Comparison of ENCODE assay signal across 20 cellular contexts in genomic region chr1:217403321-217403720, GRCh38.
A peak's percentile ranks its signal among the peaks of the same experiment; 100 is the strongest.
DNase-seq lines count a peak whose midpoint lies in the region; ATAC-seq and TF ChIP-seq lines count a peak whose summit lies in the region.
"Had no signal": no experiment of that assay in that cellular context is flagged by ENCODE, and none has a peak within 500 bp of the region (broad histone marks: within the 10 kb centered on the region; RNA-seq: fewer than 3 reads in every experiment).

No MANE protein-coding gene starts in this region.

- H3K27me3 ChIP-seq in GM23338 (ENCODE audit: insufficient read depth): no peaks in the 10 kb centered on the region

- no peak for TF ChIP-seq CTCF in GM23338 (conservative IDR thresholded peaks at IDR 0.05; ENCODE audit: low read depth in 2 of 2)

- no peaks in the 10 kb centered on the region for H3F3A ChIP-seq in GM23338 (replicated peaks; ENCODE audit: low read depth)

- H3K9me2 ChIP-seq in GM23338 (ENCODE audit: insufficient read depth): no peaks in the 10 kb centered on the region; the same call in 1 of the 2 replicates

- no peaks in the 10 kb centered on the region for H3K36me3 Mint-ChIP-seq in GM23338 (ENCODE audit: low read depth)
- H3K36me3 Mint-ChIP-seq: CD4-positive, CD25-positive, alpha-beta regulatory T cell; IgD-negative memory B cell had no signal

- H3K27ac Mint-ChIP-seq in GM23338: no peak overlapping the region
- H3K27ac Mint-ChIP-seq: B cell; CD4-positive, CD25-positive, alpha-beta regulatory T cell; H9; IgD-negative memory B cell had no signal

- 0 out of 2 replicates have a peak overlapping the region, but pooled peaks have one; percentile 6 for H2AFZ ChIP-seq in GM23338

- H3K4me1 Mint-ChIP-seq in GM23338: peaks cover 9% of the 10 kb centered on the region; the same call in 2 of the 3 replicates
- H3K4me1 Mint-ChIP-seq: B cell; CD4-positive, CD25-positive, alpha-beta regulatory T cell had no signal

- no peak overlapping the region for H3K4me3 ChIP-seq in GM23338
- H3K4me3 ChIP-seq: SK-N-MC had no signal

- no peaks in the 10 kb centered on the region for H3K79me2 ChIP-seq in GM23338 (replicated peaks; ENCODE audit: insufficient read depth)

- no peak overlapping the region for H3K4me2 ChIP-seq in GM23338

- H3K27ac ChIP-seq in GM23338 (ENCODE audit: low read depth): no peak overlapping the region
- H3K27ac ChIP-seq: HL-60, SK-N-MC had no signal

- TF ChIP-seq POLR2A in erythroblast (IDR thresholded peaks at IDR 0.05; ENCODE audit: low read length): no peak

- DNase-seq in GM23338 (ENCODE audit: low spot score): no peak
- DNase-seq in amniotic epithelial cell (ENCODE audit: low read depth): peak; percentile 2
- peak; percentile 78 for DNase-seq in kidney glomerular epithelial cell (lab: John Stamatoyannopoulos, UW)
- DNase-seq in retina: peak; percentile 50
- DNase-seq in erythroblast (lab: John Stamatoyannopoulos, UW): no peak
- no peak for DNase-seq in NOMO-1 treated with DMSO at 0.1 percent for 48 hours (lab: John Stamatoyannopoulos, UW; ENCODE audit: unreplicated experiment)
- no peak for DNase-seq in GM19238 (ENCODE audit: insufficient read length, low spot score)
- DNase-seq: CD4-positive, CD25-positive, alpha-beta regulatory T cell; COR-L47; H9; Karpas-422; NCI-H1436; NCI-H2081; NCI-H510A; NCI-H774; OCI-M1 had no signal

- H3K4me3 Mint-ChIP-seq in GM23338: no peak overlapping the region
- H3K4me3 Mint-ChIP-seq: B cell; CD4-positive, CD25-positive, alpha-beta regulatory T cell; H9; IgD-negative memory B cell had no signal

- no peak for ATAC-seq in GM23338

- H3K27me3 Mint-ChIP-seq in GM23338 (ENCODE audit: insufficient read depth, low read depth, poor library complexity): no peaks in the 10 kb centered on the region
- H3K27me3 Mint-ChIP-seq: B cell; CD4-positive, CD25-positive, alpha-beta regulatory T cell; IgD-negative memory B cell had no signal

- no peaks in the 10 kb centered on the region for H3K36me3 ChIP-seq in GM23338 (ENCODE audit: insufficient read depth)

- no peaks in the 10 kb centered on the region for H4K20me1 ChIP-seq in GM23338 (replicated peaks; ENCODE audit: insufficient read depth)

- no peaks in the 10 kb centered on the region for H3K9me3 Mint-ChIP-seq in GM23338
- H3K9me3 Mint-ChIP-seq: H9, IgD-negative memory B cell had no signal

- no peaks in the 10 kb centered on the region for H3K4me1 ChIP-seq in GM23338 (ENCODE audit: insufficient read depth)

TF ChIP-seq in GM23338, 12 proteins besides CTCF, POLR2A, EP300 and RAD21 (continues in another document):
- TF ChIP-seq EZH2 (IDR thresholded peaks at IDR 0.05; ENCODE audit: low read depth, unreplicated experiment) (no peak), JUNB (IDR thresholded peaks at IDR 0.05; ENCODE audit: unreplicated experiment) (no peak), ETS1 (IDR thresholded peaks at IDR 0.05) (no peak), STAT1 (IDR thresholded peaks at IDR 0.05; ENCODE audit: unreplicated experiment) (no peak), ZNF331 (CRISPR knock-in tag; IDR thresholded peaks at IDR 0.05; ENCODE audit: low read depth) (no peak), ZNF114 (CRISPR knock-in tag; IDR thresholded peaks at IDR 0.05) (no peak), REST (IDR thresholded peaks at IDR 0.05; ENCODE audit: unreplicated experiment) (no peak), NANOG (IDR thresholded peaks at IDR 0.05; ENCODE audit: borderline replicate concordance) (no peak), EZH2phosphoT487 (IDR thresholded peaks at IDR 0.05; ENCODE audit: unreplicated experiment) (no peak), CREB1 (CRISPR knock-in tag; IDR thresholded peaks at IDR 0.05; ENCODE audit: low read depth) (no peak), ZNF462 (CRISPR knock-in tag; IDR thresholded peaks at IDR 0.05) (no peak)

Comparison
In these comparisons a context has a peak if more than half of its experiments do, and no peak if none do; other contexts are left out.
1. DNase-seq: peak in amniotic epithelial cell (single experiment), kidney glomerular epithelial cell (single experiment) and retina (single experiment); none in GM23338 (single experiment), erythroblast (0 of 2), NOMO-1 treated with DMSO at 0.1 percent for 48 hours (single experiment) and GM19238 (single experiment).